1 cellular context compared by ENCODE assay signal in the genomic region with DNA sequence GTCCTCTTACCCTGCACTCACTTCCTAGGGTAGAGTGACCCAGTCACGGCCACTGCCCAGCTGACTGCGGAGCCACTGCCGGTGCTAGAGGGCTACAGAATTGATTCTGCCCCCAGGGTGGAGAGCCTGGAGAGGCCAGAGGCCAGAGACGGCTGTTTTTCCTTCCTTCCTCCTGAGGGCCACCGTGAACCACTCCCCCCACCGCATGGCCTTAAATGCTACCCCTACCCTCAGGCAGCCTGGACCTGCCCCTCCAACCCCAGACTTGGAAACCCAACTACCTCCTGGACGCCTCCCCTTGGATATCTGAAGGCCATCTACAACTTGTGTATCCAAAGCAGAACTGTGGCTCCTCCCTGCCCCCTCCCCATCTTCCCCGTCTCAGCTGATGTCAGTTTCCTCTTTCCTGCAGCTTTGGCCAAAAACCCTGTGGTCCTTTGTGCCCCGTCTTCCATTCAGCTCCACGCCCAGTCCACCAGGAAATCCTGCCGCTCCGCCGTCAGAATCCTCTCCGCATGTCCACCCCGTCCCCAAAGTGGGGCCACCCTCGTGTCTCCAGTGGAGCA.
TF ChIP-seq lines count a peak whose summit lies in the region.

No MANE protein-coding gene starts in this region.

TF ChIP-seq in GM23338, 12 proteins besides CTCF, POLR2A, EP300 and RAD21 (continued from another document):
- TF ChIP-seq ZNF462 (CRISPR knock-in tag; IDR thresholded peaks at IDR 0.05) (no peak), ETS1 (IDR thresholded peaks at IDR 0.05) (no peak)
